1 cellular context compared by ENCODE assay signal in the genomic region with DNA sequence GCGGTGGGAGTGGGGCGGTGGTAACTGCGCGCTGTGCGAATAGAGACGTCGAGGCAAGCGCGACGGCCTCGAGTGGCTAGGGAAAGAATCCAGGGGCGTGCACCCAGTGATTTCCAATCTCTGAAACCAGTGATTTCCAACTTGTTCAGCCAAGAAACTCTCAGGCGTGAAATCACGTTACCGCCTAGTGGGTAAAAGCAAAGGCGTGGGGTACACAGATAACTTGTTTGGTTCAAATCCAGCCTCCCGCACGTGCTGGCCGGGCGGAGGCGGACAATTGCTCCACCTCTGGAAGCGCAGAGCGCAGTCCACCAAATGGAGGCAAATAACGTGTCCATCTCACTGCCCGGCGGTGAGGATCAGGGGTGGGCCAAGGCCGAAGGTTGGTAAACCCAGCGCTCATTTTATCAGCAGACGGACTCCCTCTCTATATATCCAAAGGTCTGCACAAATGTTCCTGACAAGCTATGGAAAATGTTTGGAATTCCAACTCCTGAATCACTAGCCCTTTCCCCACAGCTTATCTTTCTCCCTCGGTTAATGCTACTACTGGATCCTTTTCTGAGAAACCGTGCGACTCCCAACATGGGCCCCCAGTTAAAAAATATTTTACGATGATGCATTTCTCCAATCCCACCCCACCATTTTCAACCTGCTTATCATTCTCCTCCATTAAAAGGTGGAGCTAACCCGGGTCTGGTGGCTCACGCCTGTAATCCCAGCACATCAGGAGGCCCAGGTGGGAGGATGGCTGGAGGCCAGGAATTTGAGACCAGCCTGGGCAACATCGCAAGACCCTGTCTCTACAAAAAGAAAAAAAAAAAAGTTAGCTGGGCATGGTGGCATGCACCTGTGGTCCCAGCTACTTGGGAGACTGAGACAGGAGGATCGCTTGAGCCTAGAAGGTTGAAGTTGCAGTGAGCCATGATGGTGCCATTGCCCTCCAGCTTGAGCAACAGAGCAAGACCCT.
A peak's percentile ranks its signal among the peaks of the same experiment; 100 is the strongest.
TF ChIP-seq lines count a peak whose summit lies in the region.

No MANE protein-coding gene starts in this region.

TF ChIP-seq in HepG2, 621 proteins besides CTCF, POLR2A, EP300 and RAD21 (continued from another document and continues in another):
- TF ChIP-seq, protein P1, sequence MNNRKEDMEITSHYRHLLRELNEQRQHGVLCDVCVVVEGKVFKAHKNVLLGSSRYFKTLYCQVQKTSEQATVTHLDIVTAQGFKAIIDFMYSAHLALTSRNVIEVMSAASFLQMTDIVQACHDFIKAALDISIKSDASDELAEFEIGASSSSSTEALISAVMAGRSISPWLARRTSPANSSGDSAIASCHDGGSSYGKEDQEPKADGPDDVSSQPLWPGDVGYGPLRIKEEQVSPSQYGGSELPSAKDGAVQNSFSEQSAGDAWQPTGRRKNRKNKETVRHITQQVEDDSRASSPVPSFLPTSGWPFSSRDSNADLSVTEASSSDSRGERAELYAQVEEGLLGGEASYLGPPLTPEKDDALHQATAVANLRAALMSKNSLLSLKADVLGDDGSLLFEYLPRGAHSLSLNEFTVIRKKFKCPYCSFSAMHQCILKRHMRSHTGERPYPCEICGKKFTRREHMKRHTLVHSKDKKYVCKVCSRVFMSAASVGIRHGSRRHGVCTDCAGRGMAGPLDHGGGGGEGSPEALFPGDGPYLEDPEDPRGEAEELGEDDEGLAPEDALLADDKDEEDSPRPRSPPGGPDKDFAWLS (CRISPR knock-in tag; IDR thresholded peaks at IDR 0.05; ENCODE audit: borderline replicate concordance): no peak
- no peak for TF ChIP-seq ZNF644 (CRISPR knock-in tag; IDR thresholded peaks at IDR 0.05; ENCODE audit: low read depth)
- TF ChIP-seq SMAD3 (CRISPR knock-in tag; IDR thresholded peaks at IDR 0.05): no peak
- peak; percentile 11; the same call in 1 of the 2 replicates for TF ChIP-seq FOSL2 (CRISPR knock-in tag; IDR thresholded peaks at IDR 0.05)
- TF ChIP-seq ZNF253 (CRISPR knock-in tag; IDR thresholded peaks at IDR 0.05; ENCODE audit: borderline replicate concordance): peak; percentile 93; the same call in 1 of the 2 replicates
- no peak; the same call in 1 of the 2 replicates for TF ChIP-seq ZNF235 (CRISPR knock-in tag; IDR thresholded peaks at IDR 0.05; ENCODE audit: borderline replicate concordance)
- no peak for TF ChIP-seq ZNF333 (CRISPR knock-in tag; IDR thresholded peaks at IDR 0.05; ENCODE audit: borderline replicate concordance)
- TF ChIP-seq ZFY (CRISPR knock-in tag; IDR thresholded peaks at IDR 0.05): peak; percentile 65
- no peak for TF ChIP-seq ATF5 (CRISPR knock-in tag; IDR thresholded peaks at IDR 0.05; ENCODE audit: low read depth)
- no peak for TF ChIP-seq ZFP36 (IDR thresholded peaks at IDR 0.05; ENCODE audit: borderline replicate concordance, low read depth, low read length, partially characterized antibody)
- TF ChIP-seq ARNT (IDR thresholded peaks at IDR 0.05): no peak
- TF ChIP-seq HNRNPL (IDR thresholded peaks at IDR 0.05; ENCODE audit: low read depth, low read length): no peak
- peak; percentile 75 for TF ChIP-seq RXRA (CRISPR knock-in tag; IDR thresholded peaks at IDR 0.05)
- TF ChIP-seq ZNF781 (CRISPR knock-in tag; IDR thresholded peaks at IDR 0.05; ENCODE audit: borderline replicate concordance, not compliant biosample characterization): peak; percentile 83
- TF ChIP-seq SRY (CRISPR knock-in tag; IDR thresholded peaks at IDR 0.05): no peak; the same call in 1 of the 2 replicates
- peak; percentile 51; the same call in 1 of the 2 replicates for TF ChIP-seq ZNF431 (CRISPR knock-in tag; IDR thresholded peaks at IDR 0.05; ENCODE audit: borderline replicate concordance, low read depth)
- TF ChIP-seq ZNF512B (CRISPR knock-in tag; IDR thresholded peaks at IDR 0.05; ENCODE audit: borderline replicate concordance): no peak
- TF ChIP-seq NFAT5 (CRISPR knock-in tag; IDR thresholded peaks at IDR 0.05): peak; percentile 76; the same call in 1 of the 2 replicates
- TF ChIP-seq ZFP36L1 (CRISPR knock-in tag; IDR thresholded peaks at IDR 0.05): peak; percentile 82; the same call in 1 of the 2 replicates
- no peak for TF ChIP-seq NFKBIZ (CRISPR knock-in tag; IDR thresholded peaks at IDR 0.05)
- no peak for TF ChIP-seq ZBTB3 (CRISPR knock-in tag; IDR thresholded peaks at IDR 0.05; ENCODE audit: borderline replicate concordance, low read depth)
- 0 out of 2 replicates have a peak, but pooled peaks have one; percentile 71 for TF ChIP-seq KAT7 (CRISPR knock-in tag; IDR thresholded peaks at IDR 0.05; ENCODE audit: borderline replicate concordance)
- no peak for TF ChIP-seq HOXA7 (CRISPR knock-in tag; IDR thresholded peaks at IDR 0.05)
- TF ChIP-seq ONECUT2 (CRISPR knock-in tag; IDR thresholded peaks at IDR 0.05): 0 out of 2 replicates have a peak, but pooled peaks have one; percentile 29
- peak; percentile 61; the same call in 1 of the 2 replicates for TF ChIP-seq ZNF598 (CRISPR knock-in tag; IDR thresholded peaks at IDR 0.05; ENCODE audit: borderline replicate concordance)
- no peak for TF ChIP-seq ZNF75D (CRISPR knock-in tag; IDR thresholded peaks at IDR 0.05; ENCODE audit: borderline replicate concordance)
- TF ChIP-seq ZNF577 (CRISPR knock-in tag; IDR thresholded peaks at IDR 0.05; ENCODE audit: borderline replicate concordance, low read depth): no peak
- TF ChIP-seq TOPORS (CRISPR knock-in tag; IDR thresholded peaks at IDR 0.05): no peak
- peak; percentile 18; the same call in 1 of the 2 replicates for TF ChIP-seq MNT (IDR thresholded peaks at IDR 0.05)
- no peak for TF ChIP-seq CEBPB (IDR thresholded peaks at IDR 0.05; ENCODE audit: borderline replicate concordance, low read depth, low read length)
- no peak for TF ChIP-seq SP2 (CRISPR knock-in tag; IDR thresholded peaks at IDR 0.05)
- TF ChIP-seq ZNF841 (CRISPR knock-in tag; IDR thresholded peaks at IDR 0.05; ENCODE audit: borderline replicate concordance): no peak
- no peak for TF ChIP-seq ZNF263 (CRISPR knock-in tag; IDR thresholded peaks at IDR 0.05)
- TF ChIP-seq MTA3 (CRISPR knock-in tag; IDR thresholded peaks at IDR 0.05): no peak
- no peak for TF ChIP-seq SUZ12 (IDR thresholded peaks at IDR 0.05; ENCODE audit: low read depth, low read length)
- TF ChIP-seq NFYB (CRISPR knock-in tag; IDR thresholded peaks at IDR 0.05): 0 out of 2 replicates have a peak, but pooled peaks have one; percentile 1
- no peak for TF ChIP-seq ZNF672 (CRISPR knock-in tag; IDR thresholded peaks at IDR 0.05)
- TF ChIP-seq STAT5B (CRISPR knock-in tag; IDR thresholded peaks at IDR 0.05): no peak
- no peak for TF ChIP-seq SMC3 (IDR thresholded peaks at IDR 0.05; ENCODE audit: low read length)
- TF ChIP-seq TOE1 (CRISPR knock-in tag; IDR thresholded peaks at IDR 0.05): no peak
- TF ChIP-seq ZNF607 (CRISPR knock-in tag; IDR thresholded peaks at IDR 0.05; ENCODE audit: borderline replicate concordance): peak; percentile 61; the same call in 1 of the 2 replicates
- no peak for TF ChIP-seq ATF4 (CRISPR knock-in tag; IDR thresholded peaks at IDR 0.05)
- no peak for TF ChIP-seq ZEB1 (IDR thresholded peaks at IDR 0.05; ENCODE audit: insufficient replicate concordance, low read depth)
- TF ChIP-seq FOXA1 (IDR thresholded peaks at IDR 0.05): no peak
- TF ChIP-seq FOXA1 (CRISPR knock-in tag; IDR thresholded peaks at IDR 0.05): no peak
- TF ChIP-seq ZC3H4 (CRISPR knock-in tag; IDR thresholded peaks at IDR 0.05; ENCODE audit: borderline replicate concordance): 0 out of 2 replicates have a peak, but pooled peaks have one; percentile 14
- TF ChIP-seq ZNF382 (CRISPR knock-in tag; IDR thresholded peaks at IDR 0.05; ENCODE audit: borderline replicate concordance): no peak
- TF ChIP-seq ZNF446 (CRISPR knock-in tag; IDR thresholded peaks at IDR 0.05): peak; percentile 33; the same call in 1 of the 2 replicates
- TF ChIP-seq HOXA5 (CRISPR knock-in tag; IDR thresholded peaks at IDR 0.05): 0 out of 2 replicates have a peak, but pooled peaks have one; percentile 48
- no peak for TF ChIP-seq EHMT2 (IDR thresholded peaks at IDR 0.05; ENCODE audit: borderline replicate concordance, low read depth, low read length)
- TF ChIP-seq, protein P2, sequence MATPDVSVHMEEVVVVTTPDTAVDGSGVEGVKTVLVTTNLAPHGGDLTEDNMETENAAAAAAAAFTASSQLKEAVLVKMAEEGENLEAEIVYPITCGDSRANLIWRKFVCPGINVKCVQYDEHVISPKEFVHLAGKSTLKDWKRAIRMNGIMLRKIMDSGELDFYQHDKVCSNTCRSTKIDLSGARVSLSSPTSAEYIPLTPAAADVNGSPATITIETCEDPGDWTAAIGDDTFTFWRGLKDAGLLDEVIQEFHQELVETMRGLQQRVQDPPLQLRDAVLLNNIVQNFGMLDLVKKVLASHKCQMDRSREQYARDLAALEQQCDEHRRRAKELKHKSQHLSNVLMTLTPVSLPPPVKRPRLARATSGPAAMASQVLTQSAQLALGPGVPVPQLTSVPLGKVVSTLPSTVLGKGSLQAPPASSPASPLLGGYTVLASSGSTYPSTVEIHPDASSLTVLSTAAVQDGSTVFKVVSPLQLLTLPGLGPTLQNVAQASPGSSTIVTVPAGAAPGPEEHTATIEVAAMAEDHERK (CRISPR knock-in tag; IDR thresholded peaks at IDR 0.05; ENCODE audit: low read depth): no peak
- TF ChIP-seq ZNF782 (CRISPR knock-in tag; IDR thresholded peaks at IDR 0.05; ENCODE audit: borderline replicate concordance): 0 out of 2 replicates have a peak, but pooled peaks have one; percentile 45
